ENCODE assay signal across 2 cellular contexts in the genomic region with DNA sequence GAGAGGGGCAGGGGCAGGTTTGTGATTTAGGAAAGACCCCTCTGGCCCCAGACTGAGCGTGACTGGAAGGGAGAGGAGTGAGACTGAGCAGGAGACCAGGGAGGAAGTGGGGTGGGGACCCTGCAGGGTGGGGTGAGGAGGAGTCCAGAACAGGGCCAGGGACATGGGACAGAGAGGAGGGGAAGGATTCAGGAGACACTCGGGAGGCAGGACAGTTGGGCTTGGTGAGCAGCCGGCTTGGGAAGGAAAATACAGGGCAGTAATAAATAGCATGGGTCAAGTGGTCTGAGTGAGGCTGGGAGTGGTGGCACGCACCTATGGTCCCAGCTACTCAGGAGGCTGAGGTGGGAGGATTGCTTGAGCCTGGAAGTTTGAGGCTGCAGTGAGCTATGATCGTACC.
A peak's percentile ranks its signal among the peaks of the same experiment; 100 is the strongest.
TF ChIP-seq lines count a peak whose summit lies in the region.

No MANE protein-coding gene starts in this region.

TF ChIP-seq in HepG2, 621 proteins besides CTCF, POLR2A, EP300 and RAD21:
- TF ChIP-seq ZNF883 (CRISPR knock-in tag; IDR thresholded peaks at IDR 0.05; ENCODE audit: not compliant biosample characterization) = no peak
- TF ChIP-seq, protein P1, sequence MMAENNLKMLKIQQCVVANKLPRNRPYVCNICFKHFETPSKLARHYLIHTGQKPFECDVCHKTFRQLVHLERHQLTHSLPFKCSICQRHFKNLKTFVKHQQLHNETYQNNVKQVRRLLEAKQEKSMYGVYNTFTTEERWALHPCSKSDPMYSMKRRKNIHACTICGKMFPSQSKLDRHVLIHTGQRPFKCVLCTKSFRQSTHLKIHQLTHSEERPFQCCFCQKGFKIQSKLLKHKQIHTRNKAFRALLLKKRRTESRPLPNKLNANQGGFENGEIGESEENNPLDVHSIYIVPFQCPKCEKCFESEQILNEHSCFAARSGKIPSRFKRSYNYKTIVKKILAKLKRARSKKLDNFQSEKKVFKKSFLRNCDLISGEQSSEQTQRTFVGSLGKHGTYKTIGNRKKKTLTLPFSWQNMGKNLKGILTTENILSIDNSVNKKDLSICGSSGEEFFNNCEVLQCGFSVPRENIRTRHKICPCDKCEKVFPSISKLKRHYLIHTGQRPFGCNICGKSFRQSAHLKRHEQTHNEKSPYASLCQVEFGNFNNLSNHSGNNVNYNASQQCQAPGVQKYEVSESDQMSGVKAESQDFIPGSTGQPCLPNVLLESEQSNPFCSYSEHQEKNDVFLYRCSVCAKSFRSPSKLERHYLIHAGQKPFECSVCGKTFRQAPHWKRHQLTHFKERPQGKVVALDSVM (CRISPR knock-in tag; IDR thresholded peaks at IDR 0.05) = 0 out of 2 replicates have a peak, but pooled peaks have one; percentile 19

TF ChIP-seq in WTC11, 78 proteins besides CTCF, POLR2A, EP300 and RAD21:
- TF ChIP-seq, protein P2, sequence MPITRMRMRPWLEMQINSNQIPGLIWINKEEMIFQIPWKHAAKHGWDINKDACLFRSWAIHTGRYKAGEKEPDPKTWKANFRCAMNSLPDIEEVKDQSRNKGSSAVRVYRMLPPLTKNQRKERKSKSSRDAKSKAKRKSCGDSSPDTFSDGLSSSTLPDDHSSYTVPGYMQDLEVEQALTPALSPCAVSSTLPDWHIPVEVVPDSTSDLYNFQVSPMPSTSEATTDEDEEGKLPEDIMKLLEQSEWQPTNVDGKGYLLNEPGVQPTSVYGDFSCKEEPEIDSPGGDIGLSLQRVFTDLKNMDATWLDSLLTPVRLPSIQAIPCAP (CRISPR knock-in tag; IDR thresholded peaks at IDR 0.05) = no peak
- TF ChIP-seq TP53 (CRISPR knock-in tag; IDR thresholded peaks at IDR 0.05) (no peak), USF1 (CRISPR knock-in tag; IDR thresholded peaks at IDR 0.05) (no peak), ZNF219 (CRISPR knock-in tag; IDR thresholded peaks at IDR 0.05; ENCODE audit: borderline replicate concordance) (no peak)
- TF ChIP-seq, protein P3, sequence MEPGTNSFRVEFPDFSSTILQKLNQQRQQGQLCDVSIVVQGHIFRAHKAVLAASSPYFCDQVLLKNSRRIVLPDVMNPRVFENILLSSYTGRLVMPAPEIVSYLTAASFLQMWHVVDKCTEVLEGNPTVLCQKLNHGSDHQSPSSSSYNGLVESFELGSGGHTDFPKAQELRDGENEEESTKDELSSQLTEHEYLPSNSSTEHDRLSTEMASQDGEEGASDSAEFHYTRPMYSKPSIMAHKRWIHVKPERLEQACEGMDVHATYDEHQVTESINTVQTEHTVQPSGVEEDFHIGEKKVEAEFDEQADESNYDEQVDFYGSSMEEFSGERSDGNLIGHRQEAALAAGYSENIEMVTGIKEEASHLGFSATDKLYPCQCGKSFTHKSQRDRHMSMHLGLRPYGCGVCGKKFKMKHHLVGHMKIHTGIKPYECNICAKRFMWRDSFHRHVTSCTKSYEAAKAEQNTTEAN (CRISPR knock-in tag; IDR thresholded peaks at IDR 0.05) = no peak
- TF ChIP-seq, protein P4, sequence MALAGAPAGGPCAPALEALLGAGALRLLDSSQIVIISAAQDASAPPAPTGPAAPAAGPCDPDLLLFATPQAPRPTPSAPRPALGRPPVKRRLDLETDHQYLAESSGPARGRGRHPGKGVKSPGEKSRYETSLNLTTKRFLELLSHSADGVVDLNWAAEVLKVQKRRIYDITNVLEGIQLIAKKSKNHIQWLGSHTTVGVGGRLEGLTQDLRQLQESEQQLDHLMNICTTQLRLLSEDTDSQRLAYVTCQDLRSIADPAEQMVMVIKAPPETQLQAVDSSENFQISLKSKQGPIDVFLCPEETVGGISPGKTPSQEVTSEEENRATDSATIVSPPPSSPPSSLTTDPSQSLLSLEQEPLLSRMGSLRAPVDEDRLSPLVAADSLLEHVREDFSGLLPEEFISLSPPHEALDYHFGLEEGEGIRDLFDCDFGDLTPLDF (CRISPR knock-in tag; IDR thresholded peaks at IDR 0.05) = no peak
